10 cellular contexts compared by ENCODE assay signal in genomic region chr22:46815896-46816721, GRCh38. TPM values are rescaled to one million over a fixed set of nuclear protein-coding genes. Genes with fewer than 3 reads are reported as not detected.
DNase-seq lines count a peak whose midpoint lies in the region; ATAC-seq and TF ChIP-seq lines count a peak whose summit lies in the region.
"Had no signal": no experiment of that assay in that cellular context is flagged by ENCODE, and none has a peak within 500 bp of the region (broad histone marks: within the 10 kb centered on the region; RNA-seq: fewer than 3 reads in every experiment).

No MANE protein-coding gene starts in this region.

- no peaks in the 10 kb centered on the region for H3K36me3 ChIP-seq in brain microvascular endothelial cell (replicated peaks)
- peaks cover 6% of the 10 kb centered on the region for H3K36me3 ChIP-seq in effector memory CD4-positive, alpha-beta T cell (ENCODE audit: control insufficient read depth, insufficient read depth, low read length)
- H3K36me3 ChIP-seq: breast epithelium had no signal

- ATAC-seq in GM19351 (IDR thresholded peaks at IDR 0.05; ENCODE audit: unreplicated experiment) = no peak

- H3K27ac ChIP-seq in brain microvascular endothelial cell = peak overlapping the region; percentile 4
- no peak overlapping the region for H3K27ac ChIP-seq in effector memory CD4-positive, alpha-beta T cell (ENCODE audit: insufficient read depth, low read length, poor library complexity, severe bottlenecking)

- no peak overlapping the region for H3K4me3 ChIP-seq in brain microvascular endothelial cell (ENCODE audit: low read depth, low read length)
- H3K4me3 ChIP-seq in effector memory CD4-positive, alpha-beta T cell (ENCODE audit: insufficient read depth, low read depth, low read length, poor library complexity, severe bottlenecking) = no peak overlapping the region
- H3K4me3 ChIP-seq: breast epithelium had no signal

- no peaks in the 10 kb centered on the region for H3K4me1 ChIP-seq in effector memory CD4-positive, alpha-beta T cell (ENCODE audit: control insufficient read depth, insufficient read depth, low read length, poor library complexity, severe bottlenecking)
- H3K4me1 ChIP-seq: breast epithelium had no signal

- no peak for TF ChIP-seq CTCF in brain microvascular endothelial cell (IDR thresholded peaks at IDR 0.05; ENCODE audit: low read depth, low read length, missing control alignments)

- in situ Hi-C loops in brain microvascular endothelial cell (cut with HindIII; ENCODE audit: low pct_ligation_motif_present, low sequenced_read_pairs) = no loop called here

- H3K27me3 ChIP-seq in brain microvascular endothelial cell (replicated peaks) = no peaks in the 10 kb centered on the region
- no peaks in the 10 kb centered on the region for H3K27me3 ChIP-seq in effector memory CD4-positive, alpha-beta T cell (replicated peaks; ENCODE audit: control insufficient read depth, insufficient read depth, low read length, poor library complexity, severe bottlenecking)
- H3K27me3 ChIP-seq: breast epithelium had no signal

- H3K9me3 ChIP-seq in effector memory CD4-positive, alpha-beta T cell (ENCODE audit: control insufficient read depth, low read length) = no peaks in the 10 kb centered on the region
- H3K9me3 ChIP-seq: breast epithelium had no signal

- peak; percentile 61 for DNase-seq in AG20443 (ENCODE audit: low spot score)
- peak; percentile 66 for DNase-seq in M059J (ENCODE audit: low read depth)
- DNase-seq in brain microvascular endothelial cell = no peak
- peak; percentile 67 for DNase-seq in medulla oblongata (ENCODE audit: extremely low spot score)
- no peak for DNase-seq in stimulated activated CD4-positive, alpha-beta T cell treated with anti-CD3 and anti-CD28 coated beads, Interleukin-15, amount 100 ng/mL, for 24 hours
- DNase-seq in activated CD8-positive, alpha-beta memory T cell treated with anti-CD3 and anti-CD28 coated beads, Interleukin-2, amount 50 U/mL, for 4 hours = no peak
- DNase-seq in effector memory CD4-positive, alpha-beta T cell = no peak
- DNase-seq: NCI-H146 had no signal

RNA-seq across cellular contexts. Expression of gene TBC1D22A, which starts 53.7 kb away (rescaled TPM):
- 6.8 and 7.3 TPM in 2 replicates for total RNA-seq in M059J (2014; rRNA removed; shearing (Covaris generic))

Comparison
In these comparisons a context has a peak if more than half of its experiments do, and no peak if none do; other contexts are left out.
1. DNase-seq: peak in AG20443 (single experiment), M059J (single experiment) and medulla oblongata (single experiment); none in brain microvascular endothelial cell (single experiment), stimulated activated CD4-positive, alpha-beta T cell treated with anti-CD3 and anti-CD28 coated beads, Interleukin-15, amount 100 ng/mL, for 24 hours (single experiment), activated CD8-positive, alpha-beta memory T cell treated with anti-CD3 and anti-CD28 coated beads, Interleukin-2, amount 50 U/mL, for 4 hours (single experiment) and effector memory CD4-positive, alpha-beta T cell (0 of 3).